Comparison of ENCODE assay signal across 1 cellular context in genomic region chr10:119253433-119254174, GRCh38.
A peak's percentile ranks its signal among the peaks of the same experiment; 100 is the strongest.
TF ChIP-seq lines count a peak whose summit lies in the region.

No MANE protein-coding gene starts in this region.

TF ChIP-seq in HepG2, 621 proteins besides CTCF, POLR2A, EP300 and RAD21 (continued from another document and continues in another):
- TF ChIP-seq, protein P1, sequence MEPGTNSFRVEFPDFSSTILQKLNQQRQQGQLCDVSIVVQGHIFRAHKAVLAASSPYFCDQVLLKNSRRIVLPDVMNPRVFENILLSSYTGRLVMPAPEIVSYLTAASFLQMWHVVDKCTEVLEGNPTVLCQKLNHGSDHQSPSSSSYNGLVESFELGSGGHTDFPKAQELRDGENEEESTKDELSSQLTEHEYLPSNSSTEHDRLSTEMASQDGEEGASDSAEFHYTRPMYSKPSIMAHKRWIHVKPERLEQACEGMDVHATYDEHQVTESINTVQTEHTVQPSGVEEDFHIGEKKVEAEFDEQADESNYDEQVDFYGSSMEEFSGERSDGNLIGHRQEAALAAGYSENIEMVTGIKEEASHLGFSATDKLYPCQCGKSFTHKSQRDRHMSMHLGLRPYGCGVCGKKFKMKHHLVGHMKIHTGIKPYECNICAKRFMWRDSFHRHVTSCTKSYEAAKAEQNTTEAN (CRISPR knock-in tag; conservative IDR thresholded peaks at IDR 0.05): peak; percentile 99
- TF ChIP-seq ZNF451 (CRISPR knock-in tag; IDR thresholded peaks at IDR 0.05) (no peak), FOXO1 (CRISPR knock-in tag; IDR thresholded peaks at IDR 0.05) (peak; percentile 55; the same call in 1 of the 2 replicates), SAP130 (CRISPR knock-in tag; IDR thresholded peaks at IDR 0.05; ENCODE audit: low read depth) (peak; percentile 67), ZNF205 (CRISPR knock-in tag; IDR thresholded peaks at IDR 0.05) (no peak), ZNF232 (CRISPR knock-in tag; IDR thresholded peaks at IDR 0.05; ENCODE audit: borderline replicate concordance) (no peak), ZNF264 (CRISPR knock-in tag; IDR thresholded peaks at IDR 0.05) (no peak), CEBPB (IDR thresholded peaks at IDR 0.05; ENCODE audit: borderline replicate concordance, low read depth, low read length) (peak; percentile 72), ZNF143 (CRISPR knock-in tag; IDR thresholded peaks at IDR 0.05) (no peak; the same call in 1 of the 2 replicates), ARID2 (CRISPR knock-in tag; IDR thresholded peaks at IDR 0.05; ENCODE audit: borderline replicate concordance) (0 out of 2 replicates have a peak, but pooled peaks have one; percentile 34), TRAFD1 (CRISPR knock-in tag; IDR thresholded peaks at IDR 0.05; ENCODE audit: borderline replicate concordance) (no peak), CBX5 (CRISPR knock-in tag; IDR thresholded peaks at IDR 0.05; ENCODE audit: borderline replicate concordance) (peak; percentile 51; the same call in 1 of the 2 replicates), ZFP36 (IDR thresholded peaks at IDR 0.05; ENCODE audit: borderline replicate concordance, low read depth, low read length, partially characterized antibody) (no peak), BHLHE40 (IDR thresholded peaks at IDR 0.05; ENCODE audit: low read length) (no peak), ZNF558 (CRISPR knock-in tag; IDR thresholded peaks at IDR 0.05; ENCODE audit: borderline replicate concordance) (no peak), CEBPG (CRISPR knock-in tag; IDR thresholded peaks at IDR 0.05) (peak; percentile 49), MIXL1 (CRISPR knock-in tag; IDR thresholded peaks at IDR 0.05) (0 out of 2 replicates have a peak, but pooled peaks have one; percentile 36), ATF1 (CRISPR knock-in tag; IDR thresholded peaks at IDR 0.05) (no peak), KDM4B (CRISPR knock-in tag; IDR thresholded peaks at IDR 0.05) (no peak), FOXP1 (IDR thresholded peaks at IDR 0.05) (no peak; the same call in 1 of the 2 replicates), FOXP1 (CRISPR knock-in tag; IDR thresholded peaks at IDR 0.05) (peak; percentile 77), ZNF839 (CRISPR knock-in tag; IDR thresholded peaks at IDR 0.05; ENCODE audit: borderline replicate concordance) (no peak), TBL1XR1 (IDR thresholded peaks at IDR 0.05; ENCODE audit: borderline replicate concordance, low read length, partially characterized antibody) (no peak), HNRNPH1 (optimal IDR thresholded peaks at IDR 0.05; ENCODE audit: low read depth, low read length) (no peak), GATA4 (IDR thresholded peaks at IDR 0.05; ENCODE audit: borderline replicate concordance, low read depth) (no peak), ZNF431 (CRISPR knock-in tag; IDR thresholded peaks at IDR 0.05; ENCODE audit: borderline replicate concordance, low read depth) (no peak), ZNF124 (CRISPR knock-in tag; IDR thresholded peaks at IDR 0.05) (no peak), HOXA5 (CRISPR knock-in tag; IDR thresholded peaks at IDR 0.05) (no peak), ZNF225 (CRISPR knock-in tag; IDR thresholded peaks at IDR 0.05) (no peak; the same call in 1 of the 2 replicates), ZNF652 (CRISPR knock-in tag; IDR thresholded peaks at IDR 0.05; ENCODE audit: borderline replicate concordance, low read depth) (no peak), ZNF589 (CRISPR knock-in tag; conservative IDR thresholded peaks at IDR 0.05) (no peak), ZNF879 (CRISPR knock-in tag; IDR thresholded peaks at IDR 0.05) (no peak), ZSCAN5A (CRISPR knock-in tag; IDR thresholded peaks at IDR 0.05; ENCODE audit: borderline replicate concordance) (no peak; the same call in 1 of the 2 replicates), HDAC2 (CRISPR knock-in tag; IDR thresholded peaks at IDR 0.05) (peak; percentile 56), CCAR2 (optimal IDR thresholded peaks at IDR 0.05; ENCODE audit: low read depth, low read length) (no peak), ZNF629 (CRISPR knock-in tag; conservative IDR thresholded peaks at IDR 0.05) (no peak), ZFP41 (CRISPR knock-in tag; IDR thresholded peaks at IDR 0.05; ENCODE audit: borderline replicate concordance) (no peak), HCFC1 (IDR thresholded peaks at IDR 0.05; ENCODE audit: low read depth, low read length) (no peak), REXO4 (CRISPR knock-in tag; IDR thresholded peaks at IDR 0.05; ENCODE audit: borderline replicate concordance) (no peak), NR2C2 (CRISPR knock-in tag; IDR thresholded peaks at IDR 0.05; ENCODE audit: borderline replicate concordance) (no peak; the same call in none of the 2 replicates), ADNP (CRISPR knock-in tag; IDR thresholded peaks at IDR 0.05) (no peak), ZFX (CRISPR knock-in tag; IDR thresholded peaks at IDR 0.05; ENCODE audit: low read depth) (peak; percentile 63; the same call in 1 of the 2 replicates), CCDC6 (CRISPR knock-in tag; IDR thresholded peaks at IDR 0.05) (0 out of 2 replicates have a peak, but pooled peaks have one; percentile 72), ZNF180 (CRISPR knock-in tag; IDR thresholded peaks at IDR 0.05; ENCODE audit: borderline replicate concordance, low read depth) (no peak), ASH2L (IDR thresholded peaks at IDR 0.05; ENCODE audit: insufficient read length, low read depth, low read length) (peak; percentile 57), RFXAP (CRISPR knock-in tag; IDR thresholded peaks at IDR 0.05; ENCODE audit: borderline replicate concordance) (no peak), HOXD1 (CRISPR knock-in tag; IDR thresholded peaks at IDR 0.05) (0 out of 2 replicates have a peak, but pooled peaks have one; percentile 7), TEAD3 (CRISPR knock-in tag; optimal IDR thresholded peaks at IDR 0.05; ENCODE audit: borderline replicate concordance) (peak; percentile 92), ZNF709 (CRISPR knock-in tag; IDR thresholded peaks at IDR 0.05) (peak; percentile 71)
- TF ChIP-seq, protein P2, sequence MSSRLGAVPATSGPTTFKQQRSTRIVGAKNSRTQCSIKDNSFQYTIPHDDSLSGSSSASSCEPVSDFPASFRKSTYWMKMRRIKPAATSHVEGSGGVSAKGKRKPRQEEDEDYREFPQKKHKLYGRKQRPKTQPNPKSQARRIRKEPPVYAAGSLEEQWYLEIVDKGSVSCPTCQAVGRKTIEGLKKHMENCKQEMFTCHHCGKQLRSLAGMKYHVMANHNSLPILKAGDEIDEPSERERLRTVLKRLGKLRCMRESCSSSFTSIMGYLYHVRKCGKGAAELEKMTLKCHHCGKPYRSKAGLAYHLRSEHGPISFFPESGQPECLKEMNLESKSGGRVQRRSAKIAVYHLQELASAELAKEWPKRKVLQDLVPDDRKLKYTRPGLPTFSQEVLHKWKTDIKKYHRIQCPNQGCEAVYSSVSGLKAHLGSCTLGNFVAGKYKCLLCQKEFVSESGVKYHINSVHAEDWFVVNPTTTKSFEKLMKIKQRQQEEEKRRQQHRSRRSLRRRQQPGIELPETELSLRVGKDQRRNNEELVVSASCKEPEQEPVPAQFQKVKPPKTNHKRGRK (CRISPR knock-in tag; IDR thresholded peaks at IDR 0.05): no peak
- TF ChIP-seq, protein P3, sequence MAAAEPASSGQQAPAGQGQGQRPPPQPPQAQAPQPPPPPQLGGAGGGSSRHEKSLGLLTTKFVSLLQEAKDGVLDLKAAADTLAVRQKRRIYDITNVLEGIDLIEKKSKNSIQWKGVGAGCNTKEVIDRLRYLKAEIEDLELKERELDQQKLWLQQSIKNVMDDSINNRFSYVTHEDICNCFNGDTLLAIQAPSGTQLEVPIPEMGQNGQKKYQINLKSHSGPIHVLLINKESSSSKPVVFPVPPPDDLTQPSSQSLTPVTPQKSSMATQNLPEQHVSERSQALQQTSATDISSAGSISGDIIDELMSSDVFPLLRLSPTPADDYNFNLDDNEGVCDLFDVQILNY (CRISPR knock-in tag; conservative IDR thresholded peaks at IDR 0.05): no peak
- TF ChIP-seq, protein P4, sequence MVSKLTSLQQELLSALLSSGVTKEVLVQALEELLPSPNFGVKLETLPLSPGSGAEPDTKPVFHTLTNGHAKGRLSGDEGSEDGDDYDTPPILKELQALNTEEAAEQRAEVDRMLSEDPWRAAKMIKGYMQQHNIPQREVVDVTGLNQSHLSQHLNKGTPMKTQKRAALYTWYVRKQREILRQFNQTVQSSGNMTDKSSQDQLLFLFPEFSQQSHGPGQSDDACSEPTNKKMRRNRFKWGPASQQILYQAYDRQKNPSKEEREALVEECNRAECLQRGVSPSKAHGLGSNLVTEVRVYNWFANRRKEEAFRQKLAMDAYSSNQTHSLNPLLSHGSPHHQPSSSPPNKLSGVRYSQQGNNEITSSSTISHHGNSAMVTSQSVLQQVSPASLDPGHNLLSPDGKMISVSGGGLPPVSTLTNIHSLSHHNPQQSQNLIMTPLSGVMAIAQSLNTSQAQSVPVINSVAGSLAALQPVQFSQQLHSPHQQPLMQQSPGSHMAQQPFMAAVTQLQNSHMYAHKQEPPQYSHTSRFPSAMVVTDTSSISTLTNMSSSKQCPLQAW (CRISPR knock-in tag; IDR thresholded peaks at IDR 0.05): peak; percentile 68; the same call in 1 of the 2 replicates
- TF ChIP-seq, protein P5, sequence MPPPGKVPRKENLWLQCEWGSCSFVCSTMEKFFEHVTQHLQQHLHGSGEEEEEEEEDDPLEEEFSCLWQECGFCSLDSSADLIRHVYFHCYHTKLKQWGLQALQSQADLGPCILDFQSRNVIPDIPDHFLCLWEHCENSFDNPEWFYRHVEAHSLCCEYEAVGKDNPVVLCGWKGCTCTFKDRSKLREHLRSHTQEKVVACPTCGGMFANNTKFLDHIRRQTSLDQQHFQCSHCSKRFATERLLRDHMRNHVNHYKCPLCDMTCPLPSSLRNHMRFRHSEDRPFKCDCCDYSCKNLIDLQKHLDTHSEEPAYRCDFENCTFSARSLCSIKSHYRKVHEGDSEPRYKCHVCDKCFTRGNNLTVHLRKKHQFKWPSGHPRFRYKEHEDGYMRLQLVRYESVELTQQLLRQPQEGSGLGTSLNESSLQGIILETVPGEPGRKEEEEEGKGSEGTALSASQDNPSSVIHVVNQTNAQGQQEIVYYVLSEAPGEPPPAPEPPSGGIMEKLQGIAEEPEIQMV (CRISPR knock-in tag; IDR thresholded peaks at IDR 0.05; ENCODE audit: low read depth): no peak
- TF ChIP-seq, protein P6, sequence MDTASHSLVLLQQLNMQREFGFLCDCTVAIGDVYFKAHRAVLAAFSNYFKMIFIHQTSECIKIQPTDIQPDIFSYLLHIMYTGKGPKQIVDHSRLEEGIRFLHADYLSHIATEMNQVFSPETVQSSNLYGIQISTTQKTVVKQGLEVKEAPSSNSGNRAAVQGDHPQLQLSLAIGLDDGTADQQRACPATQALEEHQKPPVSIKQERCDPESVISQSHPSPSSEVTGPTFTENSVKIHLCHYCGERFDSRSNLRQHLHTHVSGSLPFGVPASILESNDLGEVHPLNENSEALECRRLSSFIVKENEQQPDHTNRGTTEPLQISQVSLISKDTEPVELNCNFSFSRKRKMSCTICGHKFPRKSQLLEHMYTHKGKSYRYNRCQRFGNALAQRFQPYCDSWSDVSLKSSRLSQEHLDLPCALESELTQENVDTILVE (CRISPR knock-in tag; IDR thresholded peaks at IDR 0.05): no peak
- TF ChIP-seq, protein P7, sequence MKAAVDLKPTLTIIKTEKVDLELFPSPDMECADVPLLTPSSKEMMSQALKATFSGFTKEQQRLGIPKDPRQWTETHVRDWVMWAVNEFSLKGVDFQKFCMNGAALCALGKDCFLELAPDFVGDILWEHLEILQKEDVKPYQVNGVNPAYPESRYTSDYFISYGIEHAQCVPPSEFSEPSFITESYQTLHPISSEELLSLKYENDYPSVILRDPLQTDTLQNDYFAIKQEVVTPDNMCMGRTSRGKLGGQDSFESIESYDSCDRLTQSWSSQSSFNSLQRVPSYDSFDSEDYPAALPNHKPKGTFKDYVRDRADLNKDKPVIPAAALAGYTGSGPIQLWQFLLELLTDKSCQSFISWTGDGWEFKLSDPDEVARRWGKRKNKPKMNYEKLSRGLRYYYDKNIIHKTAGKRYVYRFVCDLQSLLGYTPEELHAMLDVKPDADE (CRISPR knock-in tag; IDR thresholded peaks at IDR 0.05): no peak
- TF ChIP-seq, protein P8, sequence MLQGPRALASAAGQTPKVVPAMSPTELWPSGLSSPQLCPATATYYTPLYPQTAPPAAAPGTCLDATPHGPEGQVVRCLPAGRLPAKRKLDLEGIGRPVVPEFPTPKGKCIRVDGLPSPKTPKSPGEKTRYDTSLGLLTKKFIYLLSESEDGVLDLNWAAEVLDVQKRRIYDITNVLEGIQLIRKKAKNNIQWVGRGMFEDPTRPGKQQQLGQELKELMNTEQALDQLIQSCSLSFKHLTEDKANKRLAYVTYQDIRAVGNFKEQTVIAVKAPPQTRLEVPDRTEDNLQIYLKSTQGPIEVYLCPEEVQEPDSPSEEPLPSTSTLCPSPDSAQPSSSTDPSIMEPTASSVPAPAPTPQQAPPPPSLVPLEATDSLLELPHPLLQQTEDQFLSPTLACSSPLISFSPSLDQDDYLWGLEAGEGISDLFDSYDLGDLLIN (CRISPR knock-in tag; IDR thresholded peaks at IDR 0.05; ENCODE audit: borderline replicate concordance): no peak
- TF ChIP-seq, protein P9, sequence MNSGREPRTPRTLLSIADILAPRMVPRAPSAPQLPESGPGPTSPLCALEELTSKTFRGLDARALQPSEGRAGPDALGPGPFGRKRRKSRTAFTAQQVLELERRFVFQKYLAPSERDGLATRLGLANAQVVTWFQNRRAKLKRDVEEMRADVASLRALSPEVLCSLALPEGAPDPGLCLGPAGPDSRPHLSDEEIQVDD (CRISPR knock-in tag; IDR thresholded peaks at IDR 0.05; ENCODE audit: borderline replicate concordance): no peak
